1 cellular context compared by ENCODE assay signal in genomic region chr3:53219897-53220483, GRCh38.
TF ChIP-seq lines count a peak whose summit lies in the region.

No MANE protein-coding gene starts in this region.

TF ChIP-seq in K562, 482 proteins besides CTCF, POLR2A, EP300 and RAD21 (continued from another document and continues in another):
- TF ChIP-seq ZNF740 (CRISPR knock-in tag; IDR thresholded peaks at IDR 0.05) (no peak), ZNF740 (tag; IDR thresholded peaks at IDR 0.05) (no peak), SMARCA5 (IDR thresholded peaks at IDR 0.05) (no peak), NELFE (IDR thresholded peaks at IDR 0.05; ENCODE audit: insufficient read depth, insufficient read length) (no peak), ZNF444 (CRISPR knock-in tag; IDR thresholded peaks at IDR 0.05) (no peak), CHD7 (IDR thresholded peaks at IDR 0.05; ENCODE audit: low read depth, low read length) (no peak), TARDBP (IDR thresholded peaks at IDR 0.05) (no peak), DMBX1 (CRISPR knock-in tag; IDR thresholded peaks at IDR 0.05; ENCODE audit: borderline replicate concordance) (no peak), ZNF263 (CRISPR knock-in tag; IDR thresholded peaks at IDR 0.05; ENCODE audit: borderline replicate concordance) (no peak), RBM17 (IDR thresholded peaks at IDR 0.05; ENCODE audit: borderline replicate concordance, low read depth, low read length) (no peak), RBM14 (IDR thresholded peaks at IDR 0.05; ENCODE audit: borderline replicate concordance, insufficient read depth, low read depth, low read length) (no peak), NCOR1 (IDR thresholded peaks at IDR 0.05) (no peak), AFF4 (CRISPR knock-in tag; IDR thresholded peaks at IDR 0.05) (no peak), MTA3 (IDR thresholded peaks at IDR 0.05; ENCODE audit: borderline replicate concordance) (no peak), CREB3L1 (IDR thresholded peaks at IDR 0.05; ENCODE audit: borderline replicate concordance, low read depth) (no peak), CBX3 (IDR thresholded peaks at IDR 0.05; ENCODE audit: borderline replicate concordance in 1 of 2, low read length in 2 of 2) (peak in 1 of 2 experiments; percentile 18; a peak in 1 of 3 replicates), NRF1 (conservative IDR thresholded peaks at IDR 0.05 in 1 of 2, IDR thresholded peaks at IDR 0.05 in 1 of 2) (no peak), EZH2 (IDR thresholded peaks at IDR 0.05; ENCODE audit: borderline replicate concordance, low read depth, low read length) (no peak), USF1 (CRISPR knock-in tag; IDR thresholded peaks at IDR 0.05) (no peak), TBL1XR1 (IDR thresholded peaks at IDR 0.05; ENCODE audit: low read length in 2 of 2) (no peak), GATA2 (CRISPR knock-in tag; IDR thresholded peaks at IDR 0.05) (no peak), ZNF511 (CRISPR knock-in tag; IDR thresholded peaks at IDR 0.05) (no peak), RNF2 (IDR thresholded peaks at IDR 0.05) (no peak), ZMIZ1 (IDR thresholded peaks at IDR 0.05; ENCODE audit: low read depth in 2 of 2, low read length in 2 of 2) (no peak), ETV5 (CRISPR knock-in tag; IDR thresholded peaks at IDR 0.05; ENCODE audit: low read depth) (no peak), PHF20 (IDR thresholded peaks at IDR 0.05; ENCODE audit: partially characterized antibody) (no peak), SMC3 (conservative IDR thresholded peaks at IDR 0.05; ENCODE audit: insufficient read depth, low read depth, low read length) (peak; percentile 74), STAT6 (CRISPR knock-in tag; IDR thresholded peaks at IDR 0.05) (no peak), MYC (IDR thresholded peaks at IDR 0.05; ENCODE audit: low read depth, low read length) (peak; percentile 54; the same call in 1 of the 2 replicates), MYC (CRISPR knock-in tag; IDR thresholded peaks at IDR 0.05; ENCODE audit: borderline replicate concordance, low read depth) (no peak), JUN (IDR thresholded peaks at IDR 0.05; ENCODE audit: borderline replicate concordance, low read depth, low read length) (no peak), JUN (CRISPR knock-in tag; IDR thresholded peaks at IDR 0.05; ENCODE audit: borderline replicate concordance) (no peak)
